9 cellular contexts compared by ENCODE assay signal in genomic region chr9:98075332-98075805, GRCh38. TPM values are rescaled to one million over a fixed set of nuclear protein-coding genes. Genes with fewer than 3 reads are reported as not detected.
DNase-seq lines count a peak whose midpoint lies in the region; ATAC-seq and TF ChIP-seq lines count a peak whose summit lies in the region.
"Had no signal": no experiment of that assay in that cellular context is flagged by ENCODE, and none has a peak within 500 bp of the region (broad histone marks: within the 10 kb centered on the region; RNA-seq: fewer than 3 reads in every experiment).

No MANE protein-coding gene starts in this region.

- H3K27me3 Mint-ChIP-seq in activated naive CD4-positive, alpha-beta T cell treated with anti-CD3 and anti-CD28 coated beads, Interleukin-2, amount 50 U/mL, for 24 hours: no peaks in the 10 kb centered on the region

- 93% methylated on average over 2 of the region's 6 CpGs for WGBS in hepatocyte (ENCODE audit: low lambda C conversion rate, missing lambda C conversion rate)
- WGBS in tibial nerve, 2 donors: 37 to 44% methylated on average over 6 of the region's 6 CpGs

- peak; percentile 9 for DNase-seq in activated naive CD4-positive, alpha-beta T cell treated with Interleukin-2 at 50 U/mL for 16 hours
- no peak for DNase-seq in activated naive CD4-positive, alpha-beta T cell treated with anti-CD3 and anti-CD28 coated beads, Interleukin-2, amount 50 U/mL, for 16 hours
- DNase-seq in hepatocyte (ENCODE audit: low spot score) (no peak), tibial nerve (ENCODE audit: low spot score in 2 of 2) (peak in 1 of 2 donors; percentile 24), WERI-Rb-1 (no peak)

- H3K79me2 ChIP-seq in hepatocyte: peaks cover 34% of the 10 kb centered on the region
- H3K79me2 ChIP-seq: parathyroid adenoma had no signal

- H3K4me3 ChIP-seq in hepatocyte (no peak overlapping the region), tibial nerve (no peak overlapping the region), WERI-Rb-1 (ENCODE audit: low read depth, low read length) (no peak overlapping the region)

- no peaks in the 10 kb centered on the region for H3K36me3 ChIP-seq in hepatocyte (replicated peaks; ENCODE audit: insufficient read depth, low read depth)
- H3K36me3 ChIP-seq in tibial nerve: peaks cover 0 to 44% (median 0%) of the 10 kb centered on the region in 3 donors
- peaks cover 15% of the 10 kb centered on the region for H3K36me3 ChIP-seq in WERI-Rb-1

- TF ChIP-seq EP300 in tibial nerve (IDR thresholded peaks at IDR 0.05): no peak

- peaks cover 51% of the 10 kb centered on the region for H3K4me1 Mint-ChIP-seq in activated naive CD4-positive, alpha-beta T cell treated with anti-CD3 and anti-CD28 coated beads, Interleukin-2, amount 50 U/mL, for 24 hours

- H4K20me1 ChIP-seq in hepatocyte (ENCODE audit: insufficient read depth, poor library complexity, severe bottlenecking): no peaks in the 10 kb centered on the region

- H3K4me1 ChIP-seq in hepatocyte (ENCODE audit: insufficient read depth) (peaks cover 21% of the 10 kb centered on the region), tibial nerve (peaks cover 0 to 24% (median 7%) of the 10 kb centered on the region in 4 donors)
- H3K4me1 ChIP-seq: parathyroid adenoma had no signal

- H3K27me3 ChIP-seq in hepatocyte: no peaks in the 10 kb centered on the region
- H3K27me3 ChIP-seq in tibial nerve: no peaks in the 10 kb centered on the region
- no peaks in the 10 kb centered on the region for H3K27me3 ChIP-seq in WERI-Rb-1 (ENCODE audit: insufficient read depth, low read depth, severe bottlenecking)

- TF ChIP-seq POLR2A in tibial nerve (IDR thresholded peaks at IDR 0.05): no peak

- H3K9me3 ChIP-seq in hepatocyte (ENCODE audit: low read depth) (no peaks in the 10 kb centered on the region), tibial nerve (no peaks in the 10 kb centered on the region), WERI-Rb-1 (ENCODE audit: severe bottlenecking) (no peaks in the 10 kb centered on the region)

- peaks cover 6% of the 10 kb centered on the region for H3K36me3 Mint-ChIP-seq in activated naive CD4-positive, alpha-beta T cell treated with anti-CD3 and anti-CD28 coated beads, Interleukin-2, amount 50 U/mL, for 24 hours

- H3K4me2 ChIP-seq in hepatocyte: no peak overlapping the region

- no peak overlapping the region for H2AFZ ChIP-seq in hepatocyte
- H2AFZ ChIP-seq: parathyroid adenoma had no signal

- no peak for ATAC-seq in HG03095 (IDR thresholded peaks at IDR 0.05; ENCODE audit: unreplicated experiment)
- no peak for ATAC-seq in HG03280 (IDR thresholded peaks at IDR 0.05; ENCODE audit: unreplicated experiment)

- H3K4me3 Mint-ChIP-seq in activated naive CD4-positive, alpha-beta T cell treated with anti-CD3 and anti-CD28 coated beads, Interleukin-2, amount 50 U/mL, for 24 hours: peak overlapping the region; percentile 59

- no peaks in the 10 kb centered on the region for H3K9me2 ChIP-seq in hepatocyte (replicated peaks; ENCODE audit: insufficient read depth)

- peak overlapping the region; percentile 88 for H3K27ac Mint-ChIP-seq in activated naive CD4-positive, alpha-beta T cell treated with anti-CD3 and anti-CD28 coated beads, Interleukin-2, amount 50 U/mL, for 24 hours

- H3K9me3 Mint-ChIP-seq in activated naive CD4-positive, alpha-beta T cell treated with anti-CD3 and anti-CD28 coated beads, Interleukin-2, amount 50 U/mL, for 24 hours: no peaks in the 10 kb centered on the region

- H3K27ac ChIP-seq in hepatocyte (peak overlapping the region; percentile 66), tibial nerve (peak overlapping the region in 3 of 4 donors; percentile 60 to 67 (median 60)), WERI-Rb-1 (no peak overlapping the region)
- H3K27ac ChIP-seq: parathyroid adenoma had no signal

- TF ChIP-seq CTCF in hepatocyte (IDR thresholded peaks at IDR 0.05; ENCODE audit: poor library complexity) (no peak), tibial nerve (IDR thresholded peaks at IDR 0.05) (no peak), WERI-Rb-1 (IDR thresholded peaks at IDR 0.05; ENCODE audit: low read depth, low read length) (no peak)

RNA-seq across cellular contexts. Expression of gene NANS, which starts 18.8 kb away (rescaled TPM):
- 62.9 and 65.5 TPM in 2 replicates for total RNA-seq in hepatocyte
- polyA plus RNA-seq in hepatocyte: 88.8 and 116 TPM in 2 replicates
- total RNA-seq in tibial nerve: 10 to 100 TPM; 35.2 to 74.4 (median 44.6) TPM

RNA-seq across cellular contexts. Expression of gene TRIM14, which starts 43.7 kb away (rescaled TPM):
- total RNA-seq in hepatocyte: 10.0 and 12.2 TPM in 2 replicates
- 7.4 and 8.1 TPM in 2 replicates for polyA plus RNA-seq in hepatocyte
- 10 to 100 TPM in 3 of 4 donors, 1 to 10 TPM in 1; 9.4 to 16.8 (median 10.1) TPM for total RNA-seq in tibial nerve
